11 cellular contexts compared by ENCODE assay signal in genomic region chr18:48889115-48889941, GRCh38.
DNase-seq lines count a peak whose midpoint lies in the region; ATAC-seq and TF ChIP-seq lines count a peak whose summit lies in the region.
"Had no signal": no experiment of that assay in that cellular context is flagged by ENCODE, and none has a peak within 500 bp of the region (broad histone marks: within the 10 kb centered on the region; RNA-seq: fewer than 3 reads in every experiment).

No MANE protein-coding gene starts in this region.

- H3K4me2 ChIP-seq in neural progenitor cell: no peak overlapping the region

- no peaks in the 10 kb centered on the region for H4K20me1 ChIP-seq in neural progenitor cell (ENCODE audit: low read depth)

- CTCF ChIA-PET in CD8-positive, alpha-beta memory T cell (lab: Charles Lee): no interaction called here

- H3K4me3 ChIP-seq in heart left ventricle (no peak overlapping the region), neural progenitor cell (no peak overlapping the region), vagina (no peak overlapping the region)
- H3K4me3 ChIP-seq in CD8-positive, alpha-beta memory T cell (ENCODE audit: low read length): no peak overlapping the region

- POLR2A ChIA-PET in activated naive CD8-positive, alpha-beta T cell treated with anti-CD3 and anti-CD28 coated beads, Interleukin-2, amount 10 ng/mL, durations not matched to agents 7 days and 5 days (lab: Charles Lee): no interaction called here
- POLR2A ChIA-PET in CD8-positive, alpha-beta memory T cell (lab: Charles Lee): no interaction called here

- TF ChIP-seq CTCF in heart left ventricle (IDR thresholded peaks at IDR 0.05): no peak
- no peak for TF ChIP-seq CTCF in neural progenitor cell (IDR thresholded peaks at IDR 0.05)
- TF ChIP-seq CTCF in vagina (IDR thresholded peaks at IDR 0.05): no peak

- H3K4me1 Mint-ChIP-seq in activated naive CD8-positive, alpha-beta T cell treated with anti-CD3 and anti-CD28 coated beads, Interleukin-2, amount 10 ng/mL, durations not matched to agents 7 days and 5 days: peaks cover 2% of the 10 kb centered on the region
- no peaks in the 10 kb centered on the region for H3K4me1 Mint-ChIP-seq in activated naive CD8-positive, alpha-beta T cell treated with anti-CD3 and anti-CD28 coated beads, Interleukin-2, amount 50 U/mL, for 24 hours
- H3K4me1 Mint-ChIP-seq in neural progenitor cell: peaks cover 62% of the 10 kb centered on the region
- no peaks in the 10 kb centered on the region for H3K4me1 Mint-ChIP-seq in CD8-positive, alpha-beta memory T cell
- H3K4me1 Mint-ChIP-seq: activated naive CD4-positive, alpha-beta T cell treated with anti-CD3 and anti-CD28 coated beads, Interleukin-2, amount 50 U/mL, for 24 hours had no signal

- peak overlapping the region; percentile 64 for H3K27ac Mint-ChIP-seq in activated naive CD8-positive, alpha-beta T cell treated with anti-CD3 and anti-CD28 coated beads, Interleukin-2, amount 10 ng/mL, durations not matched to agents 7 days and 5 days
- H3K27ac Mint-ChIP-seq in activated naive CD8-positive, alpha-beta T cell treated with anti-CD3 and anti-CD28 coated beads, Interleukin-2, amount 50 U/mL, for 24 hours: no peak overlapping the region
- peak overlapping the region; percentile 93 for H3K27ac Mint-ChIP-seq in neural progenitor cell
- no peak overlapping the region for H3K27ac Mint-ChIP-seq in CD8-positive, alpha-beta memory T cell
- H3K27ac Mint-ChIP-seq: activated naive CD4-positive, alpha-beta T cell treated with anti-CD3 and anti-CD28 coated beads, Interleukin-2, amount 50 U/mL, for 24 hours had no signal

- no peak overlapping the region for H3K9ac ChIP-seq in neural progenitor cell

- no peaks in the 10 kb centered on the region for H3K79me2 ChIP-seq in neural progenitor cell (ENCODE audit: low read depth)

- no peaks in the 10 kb centered on the region for H3K36me3 Mint-ChIP-seq in activated naive CD8-positive, alpha-beta T cell treated with anti-CD3 and anti-CD28 coated beads, Interleukin-2, amount 10 ng/mL, durations not matched to agents 7 days and 5 days
- no peaks in the 10 kb centered on the region for H3K36me3 Mint-ChIP-seq in activated naive CD8-positive, alpha-beta T cell treated with anti-CD3 and anti-CD28 coated beads, Interleukin-2, amount 50 U/mL, for 24 hours (ENCODE audit: low read depth)
- H3K36me3 Mint-ChIP-seq in neural progenitor cell: no peaks in the 10 kb centered on the region
- no peaks in the 10 kb centered on the region for H3K36me3 Mint-ChIP-seq in CD8-positive, alpha-beta memory T cell
- H3K36me3 Mint-ChIP-seq: activated naive CD4-positive, alpha-beta T cell treated with anti-CD3 and anti-CD28 coated beads, Interleukin-2, amount 50 U/mL, for 24 hours had no signal

- 55 to 74% (median 68%) methylated on average over 4 to 18 of the region's 18 CpGs for WGBS in heart left ventricle, 4 donors

- H3F3A ChIP-seq in neural progenitor cell (ENCODE audit: low read depth): peaks cover 4% of the 10 kb centered on the region

- intact Hi-C loops in heart left ventricle (cut with DNase I) (loop anchor here in 1 of 10 donors (5.0 kb wide), 1 partner anchor 47 kb away; no protein-coding TSS in a partner anchor), vagina (cut with DNase I) (no loop called here)

- no peak for ATAC-seq in activated naive CD8-positive, alpha-beta T cell treated with anti-CD3 and anti-CD28 coated beads, Interleukin-2, amount 10 ng/mL, durations not matched to agents 7 days and 5 days (ENCODE audit: low read depth)
- no peak for ATAC-seq in activated naive CD8-positive, alpha-beta T cell treated with anti-CD3 and anti-CD28 coated beads, Interleukin-2, amount 50 U/mL, for 24 hours
- ATAC-seq in heart left ventricle (peak in 3 of 4 donors; percentile 41 to 64 (median 53)), HG03108 (IDR thresholded peaks at IDR 0.05; ENCODE audit: unreplicated experiment) (no peak)

- H3K4me1 ChIP-seq in heart left ventricle: peaks cover 0 to 40% (median 19%) of the 10 kb centered on the region in 12 donors
- H3K4me1 ChIP-seq in neural progenitor cell: peaks cover 28% of the 10 kb centered on the region
- H3K4me1 ChIP-seq in vagina: peaks cover 68% of the 10 kb centered on the region
- H3K4me1 ChIP-seq in CD8-positive, alpha-beta memory T cell (ENCODE audit: insufficient read depth, low read length): no peaks in the 10 kb centered on the region

- H3K9me3 Mint-ChIP-seq in activated naive CD8-positive, alpha-beta T cell treated with anti-CD3 and anti-CD28 coated beads, Interleukin-2, amount 10 ng/mL, durations not matched to agents 7 days and 5 days: no peaks in the 10 kb centered on the region
- no peaks in the 10 kb centered on the region for H3K9me3 Mint-ChIP-seq in activated naive CD8-positive, alpha-beta T cell treated with anti-CD3 and anti-CD28 coated beads, Interleukin-2, amount 50 U/mL, for 24 hours
- H3K9me3 Mint-ChIP-seq in neural progenitor cell: no peaks in the 10 kb centered on the region
- no peaks in the 10 kb centered on the region for H3K9me3 Mint-ChIP-seq in CD8-positive, alpha-beta memory T cell
- H3K9me3 Mint-ChIP-seq: activated naive CD4-positive, alpha-beta T cell treated with anti-CD3 and anti-CD28 coated beads, Interleukin-2, amount 50 U/mL, for 24 hours had no signal

- H3K27me3 ChIP-seq in heart left ventricle: no peaks in the 10 kb centered on the region
- H3K27me3 ChIP-seq in neural progenitor cell: no peaks in the 10 kb centered on the region
- no peaks in the 10 kb centered on the region for H3K27me3 ChIP-seq in vagina
- no peaks in the 10 kb centered on the region for H3K27me3 ChIP-seq in CD8-positive, alpha-beta memory T cell (ENCODE audit: insufficient read depth, low read length, poor library complexity, severe bottlenecking)

- TF ChIP-seq POLR2A in heart left ventricle (IDR thresholded peaks at IDR 0.05) (no peak), vagina (IDR thresholded peaks at IDR 0.05) (no peak)

- DNase-seq in activated naive CD8-positive, alpha-beta T cell treated with anti-CD3 and anti-CD28 coated beads, Interleukin-2, amount 10 ng/mL, durations not matched to agents 7 days and 5 days: peak; percentile 19
- DNase-seq in activated naive CD8-positive, alpha-beta T cell treated with anti-CD3 and anti-CD28 coated beads, Interleukin-2, amount 50 U/mL, for 24 hours: no peak
- DNase-seq in heart left ventricle: peak in 3 of 5 donors; percentile 61 to 67 (median 65)
- DNase-seq in neural progenitor cell (ENCODE audit: low spot score): peak; percentile 75
- peak in 1 of 2 donors; percentile 85 for DNase-seq in vagina (ENCODE audit: extremely low spot score in 2 of 2)
- no peak for DNase-seq in CD8-positive, alpha-beta memory T cell
- no peak for DNase-seq in NCI-H774 (lab: John Stamatoyannopoulos, UW)
- DNase-seq: ACHN, Karpas-422 had no signal

- peak overlapping the region in 1 of 12 donors; percentile 19 for H3K27ac ChIP-seq in heart left ventricle
- no peak overlapping the region for H3K27ac ChIP-seq in neural progenitor cell
- peak overlapping the region; percentile 56 for H3K27ac ChIP-seq in vagina
- H3K27ac ChIP-seq in CD8-positive, alpha-beta memory T cell (ENCODE audit: low read depth, low read length): no peak overlapping the region

- H2AFZ ChIP-seq in neural progenitor cell (replicated peaks): no peak overlapping the region

- H3K4me3 Mint-ChIP-seq in activated naive CD8-positive, alpha-beta T cell treated with anti-CD3 and anti-CD28 coated beads, Interleukin-2, amount 10 ng/mL, durations not matched to agents 7 days and 5 days: no peak overlapping the region
- H3K4me3 Mint-ChIP-seq in activated naive CD8-positive, alpha-beta T cell treated with anti-CD3 and anti-CD28 coated beads, Interleukin-2, amount 50 U/mL, for 24 hours: no peak overlapping the region
- H3K4me3 Mint-ChIP-seq in neural progenitor cell: peak overlapping the region; percentile 71
- H3K4me3 Mint-ChIP-seq in CD8-positive, alpha-beta memory T cell: peak overlapping the region in 1 of 7 donors; percentile 32
- H3K4me3 Mint-ChIP-seq: activated naive CD4-positive, alpha-beta T cell treated with anti-CD3 and anti-CD28 coated beads, Interleukin-2, amount 50 U/mL, for 24 hours had no signal

- no peaks in the 10 kb centered on the region for H3K36me3 ChIP-seq in heart left ventricle
- H3K36me3 ChIP-seq in neural progenitor cell: no peaks in the 10 kb centered on the region
- no peaks in the 10 kb centered on the region for H3K36me3 ChIP-seq in vagina
- H3K36me3 ChIP-seq in CD8-positive, alpha-beta memory T cell (ENCODE audit: insufficient read depth, low read length): no peaks in the 10 kb centered on the region

- no peaks in the 10 kb centered on the region for H3K27me3 Mint-ChIP-seq in activated naive CD8-positive, alpha-beta T cell treated with anti-CD3 and anti-CD28 coated beads, Interleukin-2, amount 10 ng/mL, durations not matched to agents 7 days and 5 days
- H3K27me3 Mint-ChIP-seq in activated naive CD8-positive, alpha-beta T cell treated with anti-CD3 and anti-CD28 coated beads, Interleukin-2, amount 50 U/mL, for 24 hours: no peaks in the 10 kb centered on the region
- peaks cover 14% of the 10 kb centered on the region for H3K27me3 Mint-ChIP-seq in neural progenitor cell (ENCODE audit: insufficient read depth, low read depth)
- H3K27me3 Mint-ChIP-seq in CD8-positive, alpha-beta memory T cell: no peaks in the 10 kb centered on the region
- H3K27me3 Mint-ChIP-seq: activated naive CD4-positive, alpha-beta T cell treated with anti-CD3 and anti-CD28 coated beads, Interleukin-2, amount 50 U/mL, for 24 hours had no signal

- H3K9me3 ChIP-seq in heart left ventricle (no peaks in the 10 kb centered on the region), neural progenitor cell (ENCODE audit: low read depth) (no peaks in the 10 kb centered on the region), vagina (no peaks in the 10 kb centered on the region)
- H3K9me3 ChIP-seq in CD8-positive, alpha-beta memory T cell (ENCODE audit: low read length): no peaks in the 10 kb centered on the region

Comparison
In these comparisons a context has a peak if more than half of its experiments do, and no peak if none do; other contexts are left out.
1. DNase-seq: peak in activated naive CD8-positive, alpha-beta T cell treated with anti-CD3 and anti-CD28 coated beads, Interleukin-2, amount 10 ng/mL, durations not matched to agents 7 days and 5 days (single experiment), heart left ventricle (3 of 5) and neural progenitor cell (single experiment); none in activated naive CD8-positive, alpha-beta T cell treated with anti-CD3 and anti-CD28 coated beads, Interleukin-2, amount 50 U/mL, for 24 hours (single experiment), CD8-positive, alpha-beta memory T cell (0 of 5) and NCI-H774 (single experiment).
2. H3K27ac Mint-ChIP-seq: peak in activated naive CD8-positive, alpha-beta T cell treated with anti-CD3 and anti-CD28 coated beads, Interleukin-2, amount 10 ng/mL, durations not matched to agents 7 days and 5 days (single experiment) and neural progenitor cell (single experiment); none in activated naive CD8-positive, alpha-beta T cell treated with anti-CD3 and anti-CD28 coated beads, Interleukin-2, amount 50 U/mL, for 24 hours (single experiment) and CD8-positive, alpha-beta memory T cell (0 of 8).
3. ATAC-seq: peak in heart left ventricle (3 of 4); none in activated naive CD8-positive, alpha-beta T cell treated with anti-CD3 and anti-CD28 coated beads, Interleukin-2, amount 10 ng/mL, durations not matched to agents 7 days and 5 days (single experiment), activated naive CD8-positive, alpha-beta T cell treated with anti-CD3 and anti-CD28 coated beads, Interleukin-2, amount 50 U/mL, for 24 hours (single experiment) and HG03108 (single experiment).